ENCODE assay signal across 7 cellular contexts in the genomic region with DNA sequence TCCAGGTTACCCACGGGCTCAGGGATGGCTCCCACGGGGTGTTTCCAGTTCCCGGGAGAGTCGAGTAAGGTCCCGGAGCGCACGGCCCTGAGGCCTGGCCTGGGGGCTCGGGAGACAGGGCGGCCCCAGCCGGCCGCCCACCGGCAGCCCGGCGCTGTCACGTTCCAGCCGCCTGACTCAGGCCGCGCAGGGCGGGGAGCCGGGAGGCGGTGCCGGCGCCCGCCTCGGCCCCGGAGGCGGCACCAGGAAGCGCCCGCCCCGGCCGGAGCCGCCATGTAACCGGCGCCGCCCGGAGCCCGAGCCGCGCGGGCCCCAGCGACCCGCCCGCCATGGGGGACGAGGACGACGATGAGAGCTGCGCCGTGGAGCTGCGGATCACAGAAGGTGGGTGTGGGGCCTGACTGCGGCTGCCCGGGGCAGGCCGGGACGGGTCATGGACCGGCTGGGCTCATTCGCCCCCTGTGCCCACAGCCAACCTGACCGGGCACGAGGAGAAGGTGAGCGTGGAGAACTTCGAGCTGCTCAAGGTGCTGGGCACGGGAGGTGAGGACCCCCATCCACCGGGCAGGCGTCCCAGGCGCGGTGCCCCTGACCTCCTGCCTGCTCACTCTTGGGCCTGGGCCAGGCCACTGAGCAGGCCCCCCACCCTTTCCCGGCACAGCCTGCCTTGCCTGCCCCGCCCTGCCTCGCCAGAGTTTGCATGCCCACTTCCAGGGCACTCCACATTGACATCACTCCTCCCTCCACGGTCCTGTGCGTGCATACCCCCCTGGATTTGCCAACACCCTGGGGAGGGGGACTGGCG. TPM values are rescaled to one million over a fixed set of nuclear protein-coding genes. Genes with fewer than 3 reads are reported as not detected.
DNase-seq lines count a peak whose midpoint lies in the region; ATAC-seq and TF ChIP-seq lines count a peak whose summit lies in the region.

A gene (plus strand): TSS at position 256 of the 805 bp plus-strand sequence. CDS start 74 bp downstream, at position 330.

- H3K27ac ChIP-seq in upper lobe of left lung, result peak within 1 kb of the TSS; percentile 87 to 90 (median 89)

- peaks cover 32 to 49% (median 39%) of the 10 kb centered on the region in 4 donors for H3K4me1 ChIP-seq in upper lobe of left lung

- ATAC-seq in HG02588 (IDR thresholded peaks at IDR 0.05; ENCODE audit: unreplicated experiment) (peak; percentile 48), upper lobe of left lung (ENCODE audit: low FRiP score in 2 of 2) (peak; percentile 72 to 94)

- H3K36me3 ChIP-seq in upper lobe of left lung, result peaks cover 20 to 38% (median 35%) of the 10 kb centered on the region in 4 donors

- peak within 1 kb of the TSS; percentile 50 for H3K27ac Mint-ChIP-seq in activated naive CD8-positive, alpha-beta T cell
- no peak within 1 kb of the TSS for H3K27ac Mint-ChIP-seq in nephron progenitor cell

- no peaks in the 10 kb centered on the region for H3K27me3 ChIP-seq in upper lobe of left lung

- WGBS in upper lobe of left lung, 2 donors, result 0 to 1% methylated on average over 5 to 34 of the region's 70 CpGs

- H3K36me3 Mint-ChIP-seq in activated naive CD8-positive, alpha-beta T cell, result no peaks in the 10 kb centered on the region
- H3K36me3 Mint-ChIP-seq in nephron progenitor cell (ENCODE audit: low read depth), result peaks cover 13% of the 10 kb centered on the region

- H3K27me3 Mint-ChIP-seq in activated naive CD8-positive, alpha-beta T cell, result no peaks in the 10 kb centered on the region
- H3K27me3 Mint-ChIP-seq in nephron progenitor cell (ENCODE audit: low read depth, poor library complexity), result peaks cover 4% of the 10 kb centered on the region

- no peaks in the 10 kb centered on the region for H3K9me3 Mint-ChIP-seq in activated naive CD8-positive, alpha-beta T cell (ENCODE audit: low read depth)
- no peaks in the 10 kb centered on the region for H3K9me3 Mint-ChIP-seq in nephron progenitor cell

- TF ChIP-seq CTCF in GM12864 (IDR thresholded peaks at IDR 0.05; ENCODE audit: low read depth, low read length, missing control alignments) (no peak), nephron progenitor cell (IDR thresholded peaks at IDR 0.05) (no peak), upper lobe of left lung (IDR thresholded peaks at IDR 0.05) (peak in 5 of 6 experiments; percentile 17 to 57 (median 29))

- no peaks in the 10 kb centered on the region for H3K9me3 ChIP-seq in upper lobe of left lung

- H3K4me3 Mint-ChIP-seq in activated naive CD8-positive, alpha-beta T cell, result peak within 1 kb of the TSS; percentile 90
- peak within 1 kb of the TSS; percentile 81 for H3K4me3 Mint-ChIP-seq in nephron progenitor cell

- H3K4me3 ChIP-seq in GM12864 (ENCODE audit: low read depth, low read length) (peak within 1 kb of the TSS; percentile 83), upper lobe of left lung (peak within 1 kb of the TSS; percentile 78 to 99 (median 84))

- peaks cover 24% of the 10 kb centered on the region for H3K4me1 Mint-ChIP-seq in activated naive CD8-positive, alpha-beta T cell (ENCODE audit: low read depth)
- H3K4me1 Mint-ChIP-seq in nephron progenitor cell, result peaks cover 34% of the 10 kb centered on the region

- TF ChIP-seq POLR2A in upper lobe of left lung (IDR thresholded peaks at IDR 0.05), result peak in 2 of 4 donors; percentile 42 to 70

- TF ChIP-seq EP300 in upper lobe of left lung (IDR thresholded peaks at IDR 0.05), result no peak

- no peak for DNase-seq in GM12864 (ENCODE audit: low read depth)
- peak; percentile 72 for DNase-seq in OCI-M1 (lab: John Stamatoyannopoulos, UW)
- peak; percentile 82 for DNase-seq in germinal center (ENCODE audit: low spot score)
- DNase-seq in nephron progenitor cell, result peak; percentile 69
- DNase-seq in upper lobe of left lung, result peak; percentile 72 to 94

RNA-seq across cellular contexts. Expression of the gene that starts here (rescaled TPM):
- total RNA-seq in upper lobe of left lung, result 10 to 100 TPM; 16.3 to 93.2 (median 46.7) TPM

Comparison
In these comparisons a context has a peak if more than half of its experiments do, and no peak if none do; other contexts are left out.
1. CTCF ChIP-seq: peak in upper lobe of left lung (5 of 6); none in GM12864 (single experiment) and nephron progenitor cell (single experiment).